9 cellular contexts compared by ENCODE assay signal in genomic region chr5:38420691-38421395, GRCh38.
DNase-seq lines count a peak whose midpoint lies in the region; ATAC-seq and TF ChIP-seq lines count a peak whose summit lies in the region.
"Had no signal": no experiment of that assay in that cellular context is flagged by ENCODE, and none has a peak within 500 bp of the region (broad histone marks: within the 10 kb centered on the region; RNA-seq: fewer than 3 reads in every experiment).

No MANE protein-coding gene starts in this region.

- H3K27ac ChIP-seq in WERI-Rb-1 (peak overlapping the region; percentile 96), osteoblast (ENCODE audit: low read depth, low read length) (peak overlapping the region; percentile 41)

- H3K27me3 Mint-ChIP-seq in CD14-positive monocyte (ENCODE audit: low read depth in 3 of 3), result peaks cover 34 to 53% (median 47%) of the 10 kb centered on the region in 3 donors

- DNase-seq in CD14-positive monocyte (ENCODE audit: low spot score), result no peak
- DNase-seq in GM20000 (ENCODE audit: low spot score), result peak; percentile 25
- DNase-seq in NCI-H1930 (lab: John Stamatoyannopoulos, UW), result peak; percentile 57 to 62
- peak; percentile 74 for DNase-seq in WERI-Rb-1
- DNase-seq in fibroblast of the conjunctiva (ENCODE audit: low read depth), result peak; percentile 65
- DNase-seq in osteoblast (ENCODE audit: insufficient read length, low spot score, missing footprints), result no peak
- no peak for DNase-seq in activated CD8-positive, alpha-beta memory T cell treated with anti-CD3 and anti-CD28 coated beads, Interleukin-2, amount 50 U/mL, for 4 hours

- H3K4me3 Mint-ChIP-seq in CD14-positive monocyte, result no peak overlapping the region
- H3K4me3 Mint-ChIP-seq: IgD-negative memory B cell had no signal

- peaks cover 28% of the 10 kb centered on the region for H3K36me3 ChIP-seq in WERI-Rb-1
- no peaks in the 10 kb centered on the region for H3K36me3 ChIP-seq in osteoblast (ENCODE audit: insufficient read depth, low read length)

- no peaks in the 10 kb centered on the region for H3K4me1 Mint-ChIP-seq in CD14-positive monocyte

- peaks cover 56% of the 10 kb centered on the region for H3K4me1 ChIP-seq in osteoblast (ENCODE audit: insufficient read depth, low read length)

- H3K4me3 ChIP-seq in WERI-Rb-1 (ENCODE audit: low read depth, low read length) (no peak overlapping the region), osteoblast (ENCODE audit: insufficient read depth, low read length) (peak overlapping the region; percentile 1)

- intact Hi-C loops in CD14-positive monocyte (cut with micrococcal nuclease), result loop anchor here in 1 of 2 donors (5.0 kb wide), 1 partner anchor 391 kb away; no protein-coding TSS in a partner anchor

- no peaks in the 10 kb centered on the region for H3K27me3 ChIP-seq in WERI-Rb-1 (ENCODE audit: insufficient read depth, low read depth, severe bottlenecking)
- H3K27me3 ChIP-seq in osteoblast (ENCODE audit: insufficient read depth, low read length), result no peaks in the 10 kb centered on the region

- H2AFZ ChIP-seq in osteoblast (ENCODE audit: low read length), result peak overlapping the region; percentile 4

- no peak for ATAC-seq in GM21360 (IDR thresholded peaks at IDR 0.05; ENCODE audit: unreplicated experiment)

- H4K20me1 ChIP-seq in osteoblast (ENCODE audit: insufficient read depth, low read length), result no peaks in the 10 kb centered on the region

- H3K9me3 Mint-ChIP-seq in CD14-positive monocyte, result peaks cover 0 to 2% (median 0%) of the 10 kb centered on the region in 7 donors
- H3K9me3 Mint-ChIP-seq: IgD-negative memory B cell had no signal

- TF ChIP-seq CTCF in CD14-positive monocyte (IDR thresholded peaks at IDR 0.05) (peak; percentile 52), GM20000 (IDR thresholded peaks at IDR 0.05; ENCODE audit: extremely low read depth, missing control alignments) (peak; percentile 43), WERI-Rb-1 (IDR thresholded peaks at IDR 0.05; ENCODE audit: low read depth, low read length) (peak; percentile 79), osteoblast (IDR thresholded peaks at IDR 0.05; ENCODE audit: extremely low read depth, low read depth, low read length) (peak; percentile 92)

- no peaks in the 10 kb centered on the region for H3K36me3 Mint-ChIP-seq in CD14-positive monocyte
- H3K36me3 Mint-ChIP-seq: IgD-negative memory B cell had no signal

- no peak overlapping the region for H3K27ac Mint-ChIP-seq in CD14-positive monocyte
- H3K27ac Mint-ChIP-seq: IgD-negative memory B cell had no signal

- no peaks in the 10 kb centered on the region for H3K9me3 ChIP-seq in WERI-Rb-1 (ENCODE audit: severe bottlenecking)
- H3K9me3 ChIP-seq in osteoblast (ENCODE audit: low read depth, low read length), result no peaks in the 10 kb centered on the region

- H3K79me2 ChIP-seq in osteoblast (ENCODE audit: insufficient read depth, low read length), result no peaks in the 10 kb centered on the region

- peak overlapping the region; percentile 47 for H3K4me2 ChIP-seq in osteoblast (ENCODE audit: insufficient read depth, low read length)

Comparison
In these comparisons a context has a peak if more than half of its experiments do, and no peak if none do; other contexts are left out.
1. DNase-seq: peak in GM20000 (single experiment), NCI-H1930 (2 of 2), WERI-Rb-1 (single experiment) and fibroblast of the conjunctiva (single experiment); none in CD14-positive monocyte (single experiment), osteoblast (single experiment) and activated CD8-positive, alpha-beta memory T cell treated with anti-CD3 and anti-CD28 coated beads, Interleukin-2, amount 50 U/mL, for 4 hours (single experiment).
2. Peak in every context shown above with its lines, with median percentiles within 50 percentile points of each other: CTCF ChIP-seq.